ENCODE assay signal across 9 cellular contexts in the genomic region with DNA sequence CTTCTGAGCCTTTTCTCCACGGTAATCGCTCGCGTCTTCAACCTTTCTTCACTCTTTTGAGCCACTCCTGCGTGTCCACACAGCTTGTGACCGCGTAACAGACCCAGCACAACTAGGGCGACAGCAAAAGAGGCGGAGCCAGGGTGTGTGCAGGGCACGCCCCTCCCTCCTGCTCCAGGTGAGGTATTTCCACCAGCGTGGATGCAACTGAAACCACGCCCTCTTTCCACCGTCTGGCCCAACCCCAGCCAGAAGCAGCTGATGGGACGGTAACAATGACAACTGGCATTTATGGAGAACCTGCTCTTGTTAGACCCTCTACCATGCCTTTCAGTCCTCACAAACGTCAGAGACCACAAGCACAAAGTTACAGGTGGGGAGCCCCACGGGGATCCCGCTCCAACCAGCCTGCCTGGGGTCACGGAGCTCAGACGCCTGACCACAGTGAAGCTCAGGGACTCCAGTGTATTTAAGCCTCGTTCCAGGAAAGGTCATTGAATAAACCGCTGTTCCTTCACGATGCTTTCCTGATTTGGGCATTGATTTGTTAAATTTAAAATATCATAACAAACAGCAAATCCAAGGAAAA. TPM values are rescaled to one million over a fixed set of nuclear protein-coding genes. Genes with fewer than 3 reads are reported as not detected.
A peak's percentile ranks its signal among the peaks of the same experiment; 100 is the strongest.
DNase-seq lines count a peak whose midpoint lies in the region; ATAC-seq and TF ChIP-seq lines count a peak whose summit lies in the region.
"Had no signal": no experiment of that assay in that cellular context is flagged by ENCODE, and none has a peak within 500 bp of the region (broad histone marks: within the 10 kb centered on the region; RNA-seq: fewer than 3 reads in every experiment).

No MANE protein-coding gene starts in this region.

- CTCF ChIA-PET in CD8-positive, alpha-beta T cell (lab: Charles Lee): interaction anchor here (0.7 to 3.0 kb wide), 10 partner anchors 8 to 406 kb away, joined by 3 to 20 read pairs (median 4); a partner anchor contains a TSS

- no peaks in the 10 kb centered on the region for H3K36me3 Mint-ChIP-seq in CD8-positive, alpha-beta T cell

- POLR2A ChIA-PET in CD8-positive, alpha-beta T cell (lab: Charles Lee): interaction anchor here (1.3 kb wide), 1 partner anchor 268 kb away, joined by 3 read pairs; no protein-coding TSS in a partner anchor

- H3K79me2 ChIP-seq in MM.1S (ENCODE audit: low read length): no peaks in the 10 kb centered on the region

- H3K9ac ChIP-seq in MM.1S (ENCODE audit: low read length): no peak overlapping the region

- H3K4me1 ChIP-seq in CD8-positive, alpha-beta T cell (ENCODE audit: insufficient read depth, low read length): peaks cover 4% of the 10 kb centered on the region
- H3K4me1 ChIP-seq in Peyer's patch: peaks cover 0 to 33% (median 21%) of the 10 kb centered on the region in 4 donors
- H3K4me1 ChIP-seq in esophagus squamous epithelium: peaks cover 22 to 88% (median 52%) of the 10 kb centered on the region in 3 donors
- peaks cover 3% of the 10 kb centered on the region for H3K4me1 ChIP-seq in ovary (ENCODE audit: insufficient read depth)
- no peaks in the 10 kb centered on the region for H3K4me1 ChIP-seq in MM.1S (ENCODE audit: low read length)

- H3K9me2 ChIP-seq in MM.1S (replicated peaks; ENCODE audit: insufficient read depth, low read length): no peaks in the 10 kb centered on the region

- H3K27me3 Mint-ChIP-seq in CD8-positive, alpha-beta T cell (ENCODE audit: low read depth): peaks cover 40% of the 10 kb centered on the region

- no peak overlapping the region for H3K4me2 ChIP-seq in MM.1S (ENCODE audit: low read depth, low read length)

- ATAC-seq in CD8-positive, alpha-beta T cell: no peak
- no peak for ATAC-seq in GM19463 (IDR thresholded peaks at IDR 0.05; ENCODE audit: unreplicated experiment)

- intact Hi-C loops in CD8-positive, alpha-beta T cell (cut with DNase I, micrococcal nuclease): loop anchor here in 1 of 2 experiments (2.0 to 10.0 kb wide), 2 partner anchors 257 to 1275 kb away; no protein-coding TSS in a partner anchor
- intact Hi-C loops in esophagus squamous epithelium (cut with DNase I): loop anchor here (5.0 to 10.0 kb wide), 2 partner anchors 95 to 243 kb away; partner anchors contain the start of gene FAM50B
- intact Hi-C loops in ovary (cut with DNase I): loop anchor here (5.0 to 10.0 kb wide), 5 partner anchors 95 to 405 kb away; partner anchors contain the start of gene FAM50B (in 2 of the 4)

- no peak overlapping the region for H3K4me3 ChIP-seq in CD8-positive, alpha-beta T cell (ENCODE audit: low read depth, low read length)
- H3K4me3 ChIP-seq in Peyer's patch (peak overlapping the region; percentile 58 to 85 (median 77)), esophagus squamous epithelium (peak overlapping the region; percentile 55 to 97 (median 82)), ovary (peak overlapping the region; percentile 87), MM.1S (ENCODE audit: low read length) (no peak overlapping the region)

- TF ChIP-seq EP300 in ovary (IDR thresholded peaks at IDR 0.05): no peak

- H3K9me3 ChIP-seq in CD8-positive, alpha-beta T cell (ENCODE audit: low read length): no peaks in the 10 kb centered on the region
- H3K9me3 ChIP-seq in Peyer's patch (no peaks in the 10 kb centered on the region), esophagus squamous epithelium (no peaks in the 10 kb centered on the region), ovary (no peaks in the 10 kb centered on the region), MM.1S (replicated peaks; ENCODE audit: insufficient read depth, low read length) (no peaks in the 10 kb centered on the region)

- no peak overlapping the region for H3K27ac ChIP-seq in CD8-positive, alpha-beta T cell (ENCODE audit: low read depth, low read length)
- H3K27ac ChIP-seq in Peyer's patch (peak overlapping the region; percentile 90 to 96 (median 94)), esophagus squamous epithelium (peak overlapping the region; percentile 92 to 98 (median 96)), ovary (peak overlapping the region; percentile 51 to 89), MM.1S (ENCODE audit: low read length) (no peak overlapping the region)

- H3K36me3 ChIP-seq in CD8-positive, alpha-beta T cell (ENCODE audit: insufficient read depth, low read length): no peaks in the 10 kb centered on the region
- no peaks in the 10 kb centered on the region for H3K36me3 ChIP-seq in Peyer's patch
- H3K36me3 ChIP-seq in esophagus squamous epithelium: peaks cover 0 to 6% (median 0%) of the 10 kb centered on the region in 3 donors
- no peaks in the 10 kb centered on the region for H3K36me3 ChIP-seq in ovary
- no peaks in the 10 kb centered on the region for H3K36me3 ChIP-seq in MM.1S (replicated peaks; ENCODE audit: insufficient read depth, low read length)

- TF ChIP-seq POLR2A in Peyer's patch (IDR thresholded peaks at IDR 0.05) (no peak), esophagus squamous epithelium (IDR thresholded peaks at IDR 0.05) (no peak), ovary (IDR thresholded peaks at IDR 0.05) (no peak), erythroblast (IDR thresholded peaks at IDR 0.05; ENCODE audit: low read length) (no peak)

- H3F3A ChIP-seq in MM.1S (ENCODE audit: insufficient read depth, low read length): no peaks in the 10 kb centered on the region

- no peaks in the 10 kb centered on the region for H3K9me3 Mint-ChIP-seq in CD8-positive, alpha-beta T cell

- peak overlapping the region; percentile 66 for H3K4me3 Mint-ChIP-seq in CD8-positive, alpha-beta T cell

- DNase-seq in CD8-positive, alpha-beta T cell: no peak
- DNase-seq in Peyer's patch: peak; percentile 46 to 87 (median 77)
- no peak for DNase-seq in esophagus squamous epithelium (lab: John Stamatoyannopoulos, UW)
- peak in 2 of 5 donors; percentile 52 to 54 for DNase-seq in ovary
- DNase-seq in MM.1S: no peak
- no peak for DNase-seq in hepatic stellate cell (ENCODE audit: low spot score)
- DNase-seq in erythroblast (lab: John Stamatoyannopoulos, UW): no peak
- DNase-seq: NCI-H1092 had no signal

- TF ChIP-seq CTCF in CD8-positive, alpha-beta T cell (IDR thresholded peaks at IDR 0.05): no peak
- TF ChIP-seq CTCF in Peyer's patch (IDR thresholded peaks at IDR 0.05) (no peak), esophagus squamous epithelium (IDR thresholded peaks at IDR 0.05) (no peak), ovary (IDR thresholded peaks at IDR 0.05) (no peak), MM.1S (IDR thresholded peaks at IDR 0.05; ENCODE audit: low read length) (no peak)

- H3K4me1 Mint-ChIP-seq in CD8-positive, alpha-beta T cell (ENCODE audit: low read depth): peaks cover 9% of the 10 kb centered on the region

- H3K27ac Mint-ChIP-seq in CD8-positive, alpha-beta T cell: no peak overlapping the region

- H2AFZ ChIP-seq in MM.1S (ENCODE audit: low read length): no peak overlapping the region

- WGBS in esophagus squamous epithelium, 2 donors: 39 to 58% methylated on average over 11 to 22 of the region's 22 CpGs
- WGBS in ovary, 3 donors: 56 to 62% (median 61%) methylated on average over 22 of the region's 22 CpGs

- no peaks in the 10 kb centered on the region for H4K20me1 ChIP-seq in MM.1S (ENCODE audit: insufficient read depth, low read length)

- peaks cover 22% of the 10 kb centered on the region for H3K27me3 ChIP-seq in CD8-positive, alpha-beta T cell (ENCODE audit: insufficient read depth, low read length)
- H3K27me3 ChIP-seq in Peyer's patch (no peaks in the 10 kb centered on the region), esophagus squamous epithelium (peaks cover 0 to 12% (median 0%) of the 10 kb centered on the region in 4 donors), ovary (no peaks in the 10 kb centered on the region), MM.1S (replicated peaks; ENCODE audit: insufficient read depth, low read length) (peaks cover 28% of the 10 kb centered on the region)

RNA-seq across cellular contexts. Expression of gene PXDC1, which starts 2.0 kb away (rescaled TPM):
- under 1 TPM; 0.35 to 0.44 TPM for total RNA-seq in CD8-positive, alpha-beta T cell
- total RNA-seq in Peyer's patch (10 to 100 TPM; 35.5 to 69.4 (median 61.1) TPM), esophagus squamous epithelium (10 to 100 TPM; 12.1 to 58.0 (median 24.0) TPM), ovary (10 to 100 TPM; 16.1 to 49.4 (median 23.4) TPM)
- 10 to 100 TPM; 23.1 to 35.1 TPM for polyA plus RNA-seq in ovary

Comparison
In these comparisons a context has a peak if more than half of its experiments do, and no peak if none do; other contexts are left out.
1. DNase-seq: peak in Peyer's patch (3 of 3); none in CD8-positive, alpha-beta T cell (0 of 7), esophagus squamous epithelium (single experiment), MM.1S (single experiment), hepatic stellate cell (single experiment) and erythroblast (0 of 2).
2. H3K27ac ChIP-seq: peak in Peyer's patch (4 of 4), esophagus squamous epithelium (4 of 4) and ovary (2 of 2); none in CD8-positive, alpha-beta T cell (single experiment) and MM.1S (single experiment).
3. H3K4me3 ChIP-seq: peak in Peyer's patch (4 of 4), esophagus squamous epithelium (4 of 4) and ovary (single experiment); none in CD8-positive, alpha-beta T cell (single experiment) and MM.1S (single experiment).
4. RNA of gene PXDC1, which starts 2.0 kb away (total RNA-seq): 35.5 to 69.4 TPM in Peyer's patch, 12.1 to 58.0 TPM in esophagus squamous epithelium and 16.1 to 49.4 TPM in ovary; 0.35 to 0.44 TPM in CD8-positive, alpha-beta T cell; every median in the first group is over 4 times any median in the second.